In the genomic region with DNA sequence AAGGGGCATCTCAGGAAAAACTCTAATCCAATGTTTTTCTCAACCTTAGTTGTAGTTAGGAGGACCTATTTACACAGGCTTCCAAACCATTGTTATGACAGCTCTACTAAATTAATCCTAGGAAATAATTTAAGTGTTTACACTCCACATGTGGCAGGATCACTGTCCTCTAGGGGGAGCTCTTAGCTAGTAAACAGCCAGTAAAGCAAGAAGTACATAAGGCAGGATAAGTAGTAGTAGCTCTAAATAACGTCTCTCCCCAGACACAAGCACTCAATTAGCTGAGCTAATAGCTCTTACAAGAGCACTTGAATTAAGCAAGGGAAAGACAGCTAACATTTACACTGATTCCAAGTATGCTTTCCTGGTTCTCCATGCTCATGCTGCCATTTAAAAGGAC, we compare ENCODE assay signal across 10 cellular contexts. TPM values are rescaled to one million over a fixed set of nuclear protein-coding genes. Genes with fewer than 3 reads are reported as not detected.
DNase-seq lines count a peak whose midpoint lies in the region; ATAC-seq and TF ChIP-seq lines count a peak whose summit lies in the region.
"Had no signal": no experiment of that assay in that cellular context is flagged by ENCODE, and none has a peak within 500 bp of the region (broad histone marks: within the 10 kb centered on the region; RNA-seq: fewer than 3 reads in every experiment).

No MANE protein-coding gene starts in this region.

- in situ Hi-C loops in KBM-7 (cut with MboI; ENCODE audit: low pct_unique_long_range_greater_than_20kb, low sequenced_read_pairs): no loop called here
- in situ Hi-C loops in brain microvascular endothelial cell (cut with HindIII; ENCODE audit: low pct_ligation_motif_present, low sequenced_read_pairs): no loop called here

- H3K4me3 ChIP-seq in brain microvascular endothelial cell (ENCODE audit: low read depth, low read length) (no peak overlapping the region), trophoblast cell (ENCODE audit: low read depth, low read length) (no peak overlapping the region)

- H3K79me1 ChIP-seq in trophoblast cell (ENCODE audit: low read length): no peaks in the 10 kb centered on the region

- H3K9ac ChIP-seq in trophoblast cell (ENCODE audit: low read length): no peak overlapping the region
- H3K9ac ChIP-seq: parathyroid adenoma had no signal

- ATAC-seq in GM19452 (IDR thresholded peaks at IDR 0.05; ENCODE audit: unreplicated experiment) (no peak), HG03175 (IDR thresholded peaks at IDR 0.05; ENCODE audit: unreplicated experiment) (no peak)

- H3K27ac ChIP-seq in brain microvascular endothelial cell (no peak overlapping the region), trophoblast cell (ENCODE audit: low read depth, low read length) (no peak overlapping the region)
- H3K27ac ChIP-seq: parathyroid adenoma had no signal

- peak; percentile 76 for DNase-seq in NCI-H82 (lab: John Stamatoyannopoulos, UW)
- DNase-seq in NCI-H82 treated with DMSO at 0.1 percent for 48 hours (lab: John Stamatoyannopoulos, UW; ENCODE audit: unreplicated experiment): no peak
- DNase-seq in KBM-7: peak; percentile 16
- DNase-seq in brain microvascular endothelial cell: peak; percentile 31
- DNase-seq in trophoblast cell: peak; percentile 1 to 69
- DNase-seq in NCI-H187 treated with DMSO at 0.1 percent for 48 hours (lab: John Stamatoyannopoulos, UW): no peak

- no peak overlapping the region for H4K12ac ChIP-seq in trophoblast cell (ENCODE audit: low read depth, low read length)

- no peak overlapping the region for H4K91ac ChIP-seq in trophoblast cell (ENCODE audit: low read depth, low read length)

- no peaks in the 10 kb centered on the region for H3K9me3 ChIP-seq in trophoblast cell (ENCODE audit: insufficient read depth, low read depth, low read length)
- H3K9me3 ChIP-seq: Caco-2 had no signal

- peak; percentile 55 for TF ChIP-seq CTCF in brain microvascular endothelial cell (IDR thresholded peaks at IDR 0.05; ENCODE audit: low read depth, low read length, missing control alignments)

- no peak overlapping the region for H3K4me2 ChIP-seq in trophoblast cell (ENCODE audit: low read length)

- no peak overlapping the region for H3K23ac ChIP-seq in trophoblast cell (ENCODE audit: low read length)

- H3K36me3 ChIP-seq in brain microvascular endothelial cell (replicated peaks): no peaks in the 10 kb centered on the region
- H3K36me3 ChIP-seq in trophoblast cell (ENCODE audit: control insufficient read depth in 1 of 2, insufficient read depth in 2 of 2, low read length in 2 of 2): no peaks in the 10 kb centered on the region

- no peak overlapping the region for H2BK5ac ChIP-seq in trophoblast cell (ENCODE audit: low read depth, low read length, poor library complexity)

- H4K8ac ChIP-seq in trophoblast cell (ENCODE audit: low read depth, low read length): no peak overlapping the region

- H3K14ac ChIP-seq in trophoblast cell (ENCODE audit: low read length): no peak overlapping the region

- no peak overlapping the region for H2BK12ac ChIP-seq in trophoblast cell (ENCODE audit: low read length)

- WGBS in trophoblast cell (ENCODE audit: extremely low coverage, insufficient coverage, insufficient read length): no CpG with 5 or more reads among the region's 1 CpG

- H3K27me3 ChIP-seq in brain microvascular endothelial cell (replicated peaks): no peaks in the 10 kb centered on the region
- H3K27me3 ChIP-seq in trophoblast cell (ENCODE audit: insufficient read depth, low read length): no peaks in the 10 kb centered on the region

- H3K4ac ChIP-seq in trophoblast cell (ENCODE audit: low read depth, low read length): no peak overlapping the region

- no peaks in the 10 kb centered on the region for H3K79me2 ChIP-seq in trophoblast cell (ENCODE audit: control insufficient read depth, insufficient read depth, low read length, poor library complexity)
- H3K79me2 ChIP-seq: parathyroid adenoma had no signal

- H2BK120ac ChIP-seq in trophoblast cell (ENCODE audit: insufficient read depth, low read length, poor library complexity): no peak overlapping the region

- no peak overlapping the region for H2AK5ac ChIP-seq in trophoblast cell (ENCODE audit: low read length)

- H3K4me1 ChIP-seq in trophoblast cell (ENCODE audit: control insufficient read depth in 1 of 2, insufficient read depth in 2 of 2, low read length in 2 of 2): no peaks in the 10 kb centered on the region
- H3K4me1 ChIP-seq: Caco-2, parathyroid adenoma had no signal

- no peak overlapping the region for H2AFZ ChIP-seq in trophoblast cell (ENCODE audit: insufficient read depth, low read length, poor library complexity)
- H2AFZ ChIP-seq: parathyroid adenoma had no signal

- no peak overlapping the region for H3K18ac ChIP-seq in trophoblast cell (ENCODE audit: low read length)

RNA-seq across cellular contexts. Expression of a gene that starts 37.3 kb away (rescaled TPM):
- polyA plus RNA-seq in trophoblast cell (2013): 7.0 and 7.3 TPM in 2 replicates

Comparison
In these comparisons a context has a peak if more than half of its experiments do, and no peak if none do; other contexts are left out.
1. DNase-seq: peak in NCI-H82 (single experiment), KBM-7 (single experiment), brain microvascular endothelial cell (single experiment) and trophoblast cell (2 of 2); none in NCI-H82 treated with DMSO at 0.1 percent for 48 hours (single experiment) and NCI-H187 treated with DMSO at 0.1 percent for 48 hours (single experiment).